9 cellular contexts compared by ENCODE assay signal in the genomic region with DNA sequence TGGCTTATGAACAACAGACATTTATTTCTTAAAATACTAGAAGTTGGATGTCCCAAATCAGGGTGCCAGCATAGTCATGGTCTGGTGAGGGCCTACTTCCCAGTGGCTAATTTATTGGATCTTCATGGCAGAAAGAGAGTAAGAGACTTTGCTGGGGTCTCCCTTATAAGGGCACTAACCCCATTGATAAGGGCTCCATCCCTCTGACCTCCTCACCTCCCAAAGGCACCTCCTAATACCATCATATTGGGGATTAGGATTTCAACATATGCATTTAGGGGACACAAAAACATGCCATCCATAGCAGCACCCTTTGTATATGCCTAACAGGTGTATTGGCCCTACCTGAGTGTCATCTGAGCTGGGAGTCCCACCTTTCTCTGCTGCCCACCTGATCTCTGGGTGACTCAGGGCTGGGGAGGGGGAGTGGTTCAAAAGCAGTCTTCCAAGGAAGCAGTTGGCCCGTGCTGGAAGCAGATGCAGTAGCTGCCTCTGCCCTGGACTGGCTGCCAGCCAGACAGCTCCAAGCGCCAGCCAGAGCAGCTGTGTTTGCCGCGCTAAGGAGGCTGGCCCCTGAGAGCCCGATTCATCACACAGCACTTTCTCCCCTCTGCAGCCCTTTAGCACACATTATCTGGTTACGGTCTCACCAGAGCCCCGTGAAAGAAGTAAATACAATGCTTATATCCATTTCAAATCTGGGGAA.
DNase-seq lines count a peak whose midpoint lies in the region; ATAC-seq, FAIRE-seq and TF ChIP-seq lines count a peak whose summit lies in the region.
"Had no signal": no experiment of that assay in that cellular context is flagged by ENCODE, and none has a peak within 500 bp of the region (broad histone marks: within the 10 kb centered on the region; RNA-seq: fewer than 3 reads in every experiment).

No MANE protein-coding gene starts in this region.

- 10 to 17% methylated on average over 7 of the region's 7 CpGs for WGBS in pancreas, 2 donors

- H3K4me2 ChIP-seq in fibroblast of lung (ENCODE audit: extremely low read depth, insufficient read depth, low read length), result no peak overlapping the region

- no peaks in the 10 kb centered on the region for H3K4me1 ChIP-seq in fibroblast of lung (ENCODE audit: control insufficient read depth, extremely low read depth, insufficient read depth, low read length)
- no peaks in the 10 kb centered on the region for H3K4me1 ChIP-seq in pancreas

- H3K27me3 ChIP-seq in fibroblast of lung (ENCODE audit: control insufficient read depth, insufficient read depth, low read length) (no peaks in the 10 kb centered on the region), pancreas (no peaks in the 10 kb centered on the region)

- H3K36me3 ChIP-seq in fibroblast of lung (ENCODE audit: control insufficient read depth, insufficient read depth, low read length) (peaks cover under 1% of the 10 kb centered on the region), pancreas (no peaks in the 10 kb centered on the region)

- peaks cover 40% of the 10 kb centered on the region for H3K4me1 Mint-ChIP-seq in osteocyte (ENCODE audit: unreplicated experiment)

- H3K4me3 Mint-ChIP-seq in osteocyte (ENCODE audit: unreplicated experiment), result no peak overlapping the region
- H3K4me3 Mint-ChIP-seq: nephron progenitor cell had no signal

- no peaks in the 10 kb centered on the region for H4K20me1 ChIP-seq in fibroblast of lung (ENCODE audit: control insufficient read depth, extremely low read depth, insufficient read depth, low read length)

- FAIRE-seq in pancreas (lab: Jason Lieb, UNC), result no peak

- no peak overlapping the region for H3K9ac ChIP-seq in fibroblast of lung (ENCODE audit: insufficient read depth, low read length)

- ATAC-seq in pancreas (peak; percentile 90 to 96 (median 94)), HG03520 (IDR thresholded peaks at IDR 0.05; ENCODE audit: unreplicated experiment) (no peak)

- no peaks in the 10 kb centered on the region for H3K79me2 ChIP-seq in fibroblast of lung (ENCODE audit: control insufficient read depth, insufficient read depth, low read length)

- H3K4me3 ChIP-seq in fibroblast of lung (replicated peaks in 1 of 4; ENCODE audit: control extremely low read depth in 1 of 4, insufficient read depth in 1 of 4, low read depth in 3 of 4, low read length in 4 of 4) (no peak overlapping the region), pancreas (no peak overlapping the region)

- H3K9me3 ChIP-seq in fibroblast of lung (ENCODE audit: control insufficient read depth, insufficient read depth, low read depth, low read length), result no peaks in the 10 kb centered on the region
- H3K9me3 ChIP-seq in pancreas, result no peaks in the 10 kb centered on the region

- no peak overlapping the region for H2AFZ ChIP-seq in fibroblast of lung (ENCODE audit: low read length)

- no peaks in the 10 kb centered on the region for H3K27me3 Mint-ChIP-seq in osteocyte (ENCODE audit: unreplicated experiment)

- H3K9me3 Mint-ChIP-seq in osteocyte (ENCODE audit: unreplicated experiment), result no peaks in the 10 kb centered on the region

- intact Hi-C loops in pancreas (cut with DNase I), result no loop called here

- TF ChIP-seq CTCF in fibroblast of lung (conservative IDR thresholded peaks at IDR 0.05 in 1 of 2, IDR thresholded peaks at IDR 0.05 in 1 of 2; ENCODE audit: low read depth in 1 of 2, low read length in 2 of 2), result no peak
- no peak for TF ChIP-seq CTCF in pancreas (IDR thresholded peaks at IDR 0.05)
- no peak for TF ChIP-seq CTCF in osteocyte (IDR thresholded peaks at IDR 0.05)

- peak; percentile 90 for DNase-seq in DMS79 (lab: John Stamatoyannopoulos, UW)
- DNase-seq in NCI-H446 (lab: John Stamatoyannopoulos, UW), result peak; percentile 74 to 92
- DNase-seq in fibroblast of lung (ENCODE audit: low read depth in 2 of 2), result peak; percentile 80 to 91
- DNase-seq in pancreas, result peak; percentile 69 to 93 (median 84)
- no peak for DNase-seq in NCI-H1048 (lab: John Stamatoyannopoulos, UW)
- no peak for DNase-seq in osteocyte (ENCODE audit: extremely low spot score, unreplicated experiment)
- no peak for DNase-seq in activated CD8-positive, alpha-beta memory T cell treated with anti-CD3 and anti-CD28 coated beads, Interleukin-2, amount 50 U/mL, for 48 hours
- DNase-seq: nephron progenitor cell had no signal

- no peak overlapping the region for H3K27ac Mint-ChIP-seq in osteocyte (ENCODE audit: unreplicated experiment)
- H3K27ac Mint-ChIP-seq: nephron progenitor cell had no signal

- peaks cover 23% of the 10 kb centered on the region for H3K36me3 Mint-ChIP-seq in osteocyte (ENCODE audit: unreplicated experiment)

- H3K27ac ChIP-seq in fibroblast of lung (ENCODE audit: insufficient read depth, low read length) (no peak overlapping the region), pancreas (no peak overlapping the region)

Comparison
In these comparisons a context has a peak if more than half of its experiments do, and no peak if none do; other contexts are left out.
1. DNase-seq: peak in DMS79 (single experiment), NCI-H446 (2 of 2), fibroblast of lung (2 of 2) and pancreas (6 of 6); none in NCI-H1048 (single experiment), osteocyte (single experiment) and activated CD8-positive, alpha-beta memory T cell treated with anti-CD3 and anti-CD28 coated beads, Interleukin-2, amount 50 U/mL, for 48 hours (single experiment).